13 cellular contexts compared by ENCODE assay signal in genomic region chr4:89303989-89304388, GRCh38. TPM values are rescaled to one million over a fixed set of nuclear protein-coding genes. Genes with fewer than 3 reads are reported as not detected.
A peak's percentile ranks its signal among the peaks of the same experiment; 100 is the strongest.
DNase-seq lines count a peak whose midpoint lies in the region; TF ChIP-seq lines count a peak whose summit lies in the region.
"Had no signal": no experiment of that assay in that cellular context is flagged by ENCODE, and none has a peak within 500 bp of the region (broad histone marks: within the 10 kb centered on the region; RNA-seq: fewer than 3 reads in every experiment).

No MANE protein-coding gene starts in this region.

- H3K27ac Mint-ChIP-seq in activated naive CD8-positive, alpha-beta T cell, result peak overlapping the region; percentile 93
- H3K27ac Mint-ChIP-seq in activated naive CD8-positive, alpha-beta T cell treated with anti-CD3 and anti-CD28 coated beads for 36 hours, result no peak overlapping the region
- H3K27ac Mint-ChIP-seq in activated CD4-positive, alpha-beta memory T cell treated with anti-CD3 and anti-CD28 coated beads for 36 hours, result peak overlapping the region; percentile 97
- no peak overlapping the region for H3K27ac Mint-ChIP-seq in neural progenitor cell

- CTCF ChIA-PET in activated CD4-positive, alpha-beta memory T cell treated with anti-CD3 and anti-CD28 coated beads for 36 hours (lab: Charles Lee), result no interaction called here

- H3K9me3 Mint-ChIP-seq in activated naive CD8-positive, alpha-beta T cell (ENCODE audit: low read depth), result no peaks in the 10 kb centered on the region
- no peaks in the 10 kb centered on the region for H3K9me3 Mint-ChIP-seq in activated naive CD8-positive, alpha-beta T cell treated with anti-CD3 and anti-CD28 coated beads for 36 hours
- no peaks in the 10 kb centered on the region for H3K9me3 Mint-ChIP-seq in activated CD4-positive, alpha-beta memory T cell treated with anti-CD3 and anti-CD28 coated beads for 36 hours
- H3K9me3 Mint-ChIP-seq in neural progenitor cell, result no peaks in the 10 kb centered on the region

- peak; percentile 84 for TF ChIP-seq EP300 in neural cell (conservative IDR thresholded peaks at IDR 0.05; ENCODE audit: poor library complexity, severe bottlenecking)

- no peaks in the 10 kb centered on the region for H3K27me3 Mint-ChIP-seq in activated naive CD8-positive, alpha-beta T cell
- H3K27me3 Mint-ChIP-seq in activated naive CD8-positive, alpha-beta T cell treated with anti-CD3 and anti-CD28 coated beads for 36 hours, result no peaks in the 10 kb centered on the region
- no peaks in the 10 kb centered on the region for H3K27me3 Mint-ChIP-seq in activated CD4-positive, alpha-beta memory T cell treated with anti-CD3 and anti-CD28 coated beads for 36 hours
- H3K27me3 Mint-ChIP-seq in neural progenitor cell (ENCODE audit: insufficient read depth, low read depth), result peaks cover 7% of the 10 kb centered on the region

- H3K27me3 ChIP-seq in neural cell (ENCODE audit: insufficient read depth, low read depth, low read length), result no peaks in the 10 kb centered on the region
- peaks cover 38% of the 10 kb centered on the region for H3K27me3 ChIP-seq in neural progenitor cell
- H3K27me3 ChIP-seq in WERI-Rb-1 (ENCODE audit: insufficient read depth, low read depth, severe bottlenecking), result no peaks in the 10 kb centered on the region
- H3K27me3 ChIP-seq: brain microvascular endothelial cell had no signal

- peak overlapping the region; percentile 64 for H3K4me3 Mint-ChIP-seq in activated naive CD8-positive, alpha-beta T cell
- no peak overlapping the region for H3K4me3 Mint-ChIP-seq in activated naive CD8-positive, alpha-beta T cell treated with anti-CD3 and anti-CD28 coated beads for 36 hours
- peak overlapping the region; percentile 75 for H3K4me3 Mint-ChIP-seq in activated CD4-positive, alpha-beta memory T cell treated with anti-CD3 and anti-CD28 coated beads for 36 hours
- no peak overlapping the region for H3K4me3 Mint-ChIP-seq in neural progenitor cell

- POLR2A ChIA-PET in activated CD4-positive, alpha-beta memory T cell treated with anti-CD3 and anti-CD28 coated beads for 36 hours (lab: Charles Lee), result interaction anchor here (2.0 to 7.7 kb wide), 4 partner anchors 9 to 17 kb away, joined by 9 to 139 read pairs (median 26); no protein-coding TSS in a partner anchor

- H3K36me3 ChIP-seq in neural cell (ENCODE audit: insufficient read depth, low read length), result no peaks in the 10 kb centered on the region
- H3K36me3 ChIP-seq in neural progenitor cell, result no peaks in the 10 kb centered on the region
- peaks cover 8% of the 10 kb centered on the region for H3K36me3 ChIP-seq in WERI-Rb-1
- H3K36me3 ChIP-seq: brain microvascular endothelial cell had no signal

- TF ChIP-seq CTCF in neural cell (IDR thresholded peaks at IDR 0.05; ENCODE audit: poor library complexity, severe bottlenecking) (no peak), neural progenitor cell (IDR thresholded peaks at IDR 0.05) (no peak), WERI-Rb-1 (IDR thresholded peaks at IDR 0.05; ENCODE audit: low read depth, low read length) (no peak)

- H3K27ac ChIP-seq in neural cell (ENCODE audit: low read length) (peak overlapping the region; percentile 53), neural progenitor cell (no peak overlapping the region), WERI-Rb-1 (no peak overlapping the region)
- H3K27ac ChIP-seq: brain microvascular endothelial cell had no signal

- H3F3A ChIP-seq in neural cell (ENCODE audit: insufficient read depth, low read length, poor library complexity, severe bottlenecking), result no peaks in the 10 kb centered on the region
- no peaks in the 10 kb centered on the region for H3F3A ChIP-seq in neural progenitor cell (ENCODE audit: low read depth)

- peaks cover 4% of the 10 kb centered on the region for H3K79me2 ChIP-seq in neural cell (replicated peaks; ENCODE audit: insufficient read depth, low read length)
- H3K79me2 ChIP-seq in neural progenitor cell (ENCODE audit: low read depth), result no peaks in the 10 kb centered on the region

- H3K9ac ChIP-seq in neural cell (ENCODE audit: low read length), result no peak overlapping the region
- H3K9ac ChIP-seq in neural progenitor cell, result no peak overlapping the region

- H3K4me1 Mint-ChIP-seq in activated naive CD8-positive, alpha-beta T cell (ENCODE audit: low read depth), result peaks cover 82% of the 10 kb centered on the region
- H3K4me1 Mint-ChIP-seq in activated naive CD8-positive, alpha-beta T cell treated with anti-CD3 and anti-CD28 coated beads for 36 hours, result peaks cover 60% of the 10 kb centered on the region
- peaks cover 62% of the 10 kb centered on the region for H3K4me1 Mint-ChIP-seq in activated CD4-positive, alpha-beta memory T cell treated with anti-CD3 and anti-CD28 coated beads for 36 hours (ENCODE audit: low read depth)
- peaks cover 16% of the 10 kb centered on the region for H3K4me1 Mint-ChIP-seq in neural progenitor cell

- TF ChIP-seq RAD21 in neural cell (conservative IDR thresholded peaks at IDR 0.05), result no peak

- H2AFZ ChIP-seq in neural cell (ENCODE audit: low read depth, low read length) (no peak overlapping the region), neural progenitor cell (replicated peaks) (no peak overlapping the region)

- intact Hi-C loops in activated CD4-positive, alpha-beta memory T cell treated with anti-CD3 and anti-CD28 coated beads for 36 hours (cut with micrococcal nuclease), result loop anchor here (1.0 to 10.0 kb wide), 6 partner anchors 9 to 779 kb away; partner anchors contain the start of gene PYURF

- H4K20me1 ChIP-seq in neural cell (ENCODE audit: insufficient read depth) (no peaks in the 10 kb centered on the region), neural progenitor cell (ENCODE audit: low read depth) (no peaks in the 10 kb centered on the region)

- peaks cover 7% of the 10 kb centered on the region for H3K36me3 Mint-ChIP-seq in activated naive CD8-positive, alpha-beta T cell
- H3K36me3 Mint-ChIP-seq in activated naive CD8-positive, alpha-beta T cell treated with anti-CD3 and anti-CD28 coated beads for 36 hours, result peaks cover 21% of the 10 kb centered on the region
- peaks cover 9% of the 10 kb centered on the region for H3K36me3 Mint-ChIP-seq in activated CD4-positive, alpha-beta memory T cell treated with anti-CD3 and anti-CD28 coated beads for 36 hours
- no peaks in the 10 kb centered on the region for H3K36me3 Mint-ChIP-seq in neural progenitor cell

- no peaks in the 10 kb centered on the region for H3K4me1 ChIP-seq in neural progenitor cell

- H3K9me2 ChIP-seq in neural cell (ENCODE audit: insufficient read depth, low read length), result no peaks in the 10 kb centered on the region

- H3K4me3 ChIP-seq in neural cell (ENCODE audit: low read length), result peak overlapping the region; percentile 91
- H3K4me3 ChIP-seq in neural progenitor cell, result no peak overlapping the region
- H3K4me3 ChIP-seq in WERI-Rb-1 (ENCODE audit: low read depth, low read length), result no peak overlapping the region

- DNase-seq in activated naive CD8-positive, alpha-beta T cell treated with anti-CD3 and anti-CD28 coated beads for 36 hours, result no peak
- DNase-seq in Kasumi-1 (lab: John Stamatoyannopoulos, UW), result peak; percentile 38 to 76
- DNase-seq in activated CD4-positive, alpha-beta memory T cell treated with anti-CD3 and anti-CD28 coated beads for 36 hours, result no peak
- no peak for DNase-seq in neural progenitor cell (ENCODE audit: low spot score)
- no peak for DNase-seq in H4 (ENCODE audit: low spot score)
- DNase-seq in WERI-Rb-1, result no peak
- DNase-seq: brain microvascular endothelial cell; kidney glomerular epithelial cell; NCI-H1694; NK-92 treated with Interleukin-12 subunit alpha and Interleukin-12 subunit beta, amount 100 ng/mL, for 24 hours had no signal

- H3K4me2 ChIP-seq in neural cell (ENCODE audit: low read length) (no peak overlapping the region), neural progenitor cell (no peak overlapping the region)

- H3K9me3 ChIP-seq in neural cell (ENCODE audit: low read length) (no peaks in the 10 kb centered on the region), neural progenitor cell (ENCODE audit: low read depth) (no peaks in the 10 kb centered on the region), WERI-Rb-1 (ENCODE audit: severe bottlenecking) (no peaks in the 10 kb centered on the region)

TF ChIP-seq in neural cell, 6 proteins besides CTCF, POLR2A, EP300 and RAD21:
- TF ChIP-seq POLR2AphosphoS5 (IDR thresholded peaks at IDR 0.05) (peak; percentile 63), REST (IDR thresholded peaks at IDR 0.05; ENCODE audit: borderline replicate concordance) (no peak), TAF1 (IDR thresholded peaks at IDR 0.05; ENCODE audit: low read depth) (no peak)

RNA-seq across cellular contexts. Expression of gene GPRIN3, which starts 3.6 kb away (rescaled TPM):
- 1 to 10 TPM; 9.2 to 9.4 TPM for total RNA-seq in activated naive CD8-positive, alpha-beta T cell treated with anti-CD3 and anti-CD28 coated beads for 36 hours
- 10 to 100 TPM; 20.0 to 22.7 TPM for total RNA-seq in activated CD4-positive, alpha-beta memory T cell treated with anti-CD3 and anti-CD28 coated beads for 36 hours
- 7.0 and 7.2 TPM in 2 replicates for polyA plus RNA-seq in neural cell
- 37.7 and 47.1 TPM in 2 replicates for polyA minus RNA-seq in neural cell
- 0.15 TPM in 2 replicates for total RNA-seq in neural progenitor cell (ENCODE audit: low replicate concordance)
- 0.53 and 0.62 TPM in 2 replicates for total RNA-seq in H4 (2014; rRNA removed; shearing (Covaris generic))
- polyA plus RNA-seq: BJ had no signal

Comparison
In these comparisons a context has a peak if more than half of its experiments do, and no peak if none do; other contexts are left out.
1. H3K27ac Mint-ChIP-seq: peak in activated naive CD8-positive, alpha-beta T cell (single experiment) and activated CD4-positive, alpha-beta memory T cell treated with anti-CD3 and anti-CD28 coated beads for 36 hours (single experiment); none in activated naive CD8-positive, alpha-beta T cell treated with anti-CD3 and anti-CD28 coated beads for 36 hours (single experiment) and neural progenitor cell (single experiment).
2. H3K4me3 Mint-ChIP-seq: peak in activated naive CD8-positive, alpha-beta T cell (single experiment) and activated CD4-positive, alpha-beta memory T cell treated with anti-CD3 and anti-CD28 coated beads for 36 hours (single experiment); none in activated naive CD8-positive, alpha-beta T cell treated with anti-CD3 and anti-CD28 coated beads for 36 hours (single experiment) and neural progenitor cell (single experiment).
3. DNase-seq: peak in Kasumi-1 (2 of 2); none in activated naive CD8-positive, alpha-beta T cell treated with anti-CD3 and anti-CD28 coated beads for 36 hours (single experiment), activated CD4-positive, alpha-beta memory T cell treated with anti-CD3 and anti-CD28 coated beads for 36 hours (single experiment), neural progenitor cell (single experiment), H4 (single experiment) and WERI-Rb-1 (single experiment).